Comparison of ENCODE assay signal across 26 cellular contexts in genomic region chr10:21699575-21699974, GRCh38.
DNase-seq lines count a peak whose midpoint lies in the region; ATAC-seq, FAIRE-seq and TF ChIP-seq lines count a peak whose summit lies in the region.
"Had no signal": no experiment of that assay in that cellular context is flagged by ENCODE, and none has a peak within 500 bp of the region (broad histone marks: within the 10 kb centered on the region; RNA-seq: fewer than 3 reads in every experiment).

No MANE protein-coding gene starts in this region.

- H3K4me1 ChIP-seq in K562 (replicated peaks in 1 of 2; ENCODE audit: control insufficient read depth in 2 of 2, insufficient read depth in 2 of 2, low read length in 2 of 2), result no peaks in the 10 kb centered on the region
- H3K4me1 ChIP-seq: BE2C had no signal

- no peak for ATAC-seq in activated T-cell treated with anti-CD3 and anti-CD28 coated beads, Interleukin-2, amount 50 U/mL, for 72 hours (replicated peaks in 1 of 2)
- no peak for ATAC-seq in K562
- ATAC-seq in natural killer cell treated with Interleukin-12 subunit alpha and Interleukin-12 subunit beta and Interleukin-15 and Interleukin-18, amount 100 ng/mL, for 72 hours, result no peak
- no peak for ATAC-seq in HG03196 (IDR thresholded peaks at IDR 0.05; ENCODE audit: unreplicated experiment)
- ATAC-seq: GM12878 had no signal

- BruUV-seq in K562 (replicated peaks; lab: Mats Ljungman, UMichigan), result no TSS peak

- CTCF ChIA-PET in K562 (lab: Yijun Ruan, JAX; ENCODE audit: low intra/inter-chr PET ratio), result no interaction called here

- TF ChIP-seq CTCF in K562 (IDR thresholded peaks at IDR 0.05 in 2 of 3, conservative IDR thresholded peaks at IDR 0.05 in 1 of 3; ENCODE audit: insufficient read depth in 2 of 3, low read depth in 1 of 3, low read length in 3 of 3) (no peak), endothelial cell (IDR thresholded peaks at IDR 0.05; ENCODE audit: unreplicated experiment) (no peak)

- H3K9me3 ChIP-seq in K562 (replicated peaks; ENCODE audit: control insufficient read depth, insufficient read depth, low read depth, low read length), result peaks cover 16% of the 10 kb centered on the region
- H3K9me3 ChIP-seq: BE2C had no signal

- no peaks in the 10 kb centered on the region for H3K9me1 ChIP-seq in K562 (ENCODE audit: control insufficient read depth, insufficient read depth, low read length)

- no peak for FAIRE-seq in K562 (lab: Jason Lieb, UNC)
- FAIRE-seq: GM12878, GM12892, GM18507 had no signal

- peaks cover 73% of the 10 kb centered on the region for H3K79me2 ChIP-seq in K562 (ENCODE audit: control insufficient read depth, insufficient read depth, low read length)

- POLR2A ChIA-PET in K562 (lab: Yijun Ruan, JAX), result no interaction called here

- peaks cover 32 to 38% of the 10 kb centered on the region in 2 donors for H3K36me3 Mint-ChIP-seq in activated T-cell treated with anti-CD3 and anti-CD28 coated beads, Interleukin-2, amount 50 U/mL, for 72 hours (ENCODE audit: insufficient read depth in 2 of 2)
- H3K36me3 Mint-ChIP-seq in activated T-cell treated with anti-CD3 and anti-CD28 coated beads, Interleukin-2, amount 50 U/mL, for 24 hours (ENCODE audit: low read depth), result peaks cover 73% of the 10 kb centered on the region
- peaks cover 35% of the 10 kb centered on the region for H3K36me3 Mint-ChIP-seq in endothelial cell (ENCODE audit: low read depth, unreplicated experiment)
- peaks cover 34% of the 10 kb centered on the region for H3K36me3 Mint-ChIP-seq in natural killer cell treated with Interleukin-12 subunit alpha and Interleukin-12 subunit beta and Interleukin-15 and Interleukin-18, amount 100 ng/mL, for 72 hours

- H3K9me3 Mint-ChIP-seq in activated T-cell treated with anti-CD3 and anti-CD28 coated beads, Interleukin-2, amount 50 U/mL, for 72 hours, result peaks cover 13 to 18% of the 10 kb centered on the region in 2 donors
- H3K9me3 Mint-ChIP-seq in activated T-cell treated with anti-CD3 and anti-CD28 coated beads, Interleukin-2, amount 50 U/mL, for 24 hours, result peaks cover 34% of the 10 kb centered on the region
- H3K9me3 Mint-ChIP-seq in endothelial cell (ENCODE audit: unreplicated experiment), result peaks cover 4% of the 10 kb centered on the region
- H3K9me3 Mint-ChIP-seq in natural killer cell treated with Interleukin-12 subunit alpha and Interleukin-12 subunit beta and Interleukin-15 and Interleukin-18, amount 100 ng/mL, for 72 hours, result peaks cover 13% of the 10 kb centered on the region

- peaks cover 20% of the 10 kb centered on the region for H3K4me1 Mint-ChIP-seq in activated T-cell treated with anti-CD3 and anti-CD28 coated beads, Interleukin-2, amount 50 U/mL, for 72 hours (ENCODE audit: low read depth)
- peaks cover 38% of the 10 kb centered on the region for H3K4me1 Mint-ChIP-seq in activated T-cell treated with anti-CD3 and anti-CD28 coated beads, Interleukin-2, amount 50 U/mL, for 24 hours (ENCODE audit: low read depth)
- H3K4me1 Mint-ChIP-seq in endothelial cell (ENCODE audit: unreplicated experiment), result peaks cover 13% of the 10 kb centered on the region
- H3K4me1 Mint-ChIP-seq in natural killer cell treated with Interleukin-12 subunit alpha and Interleukin-12 subunit beta and Interleukin-15 and Interleukin-18, amount 100 ng/mL, for 72 hours (ENCODE audit: low read depth in 2 of 2), result peaks cover 15 to 20% of the 10 kb centered on the region in 2 donors

- no peak for TF ChIP-seq POLR2A in K562 (conservative IDR thresholded peaks at IDR 0.05)

- 91% methylated on average over 3 of the region's 3 CpGs for WGBS in K562 (ENCODE audit: insufficient coverage, low coverage, missing lambda C conversion rate)

- no peak overlapping the region for H3K27ac ChIP-seq in K562 (ENCODE audit: extremely low read depth, low read depth, low read length)
- H3K27ac ChIP-seq: 22Rv1, BLaER1 had no signal

- no peak for DNase-seq in activated T-cell treated with anti-CD3 and anti-CD28 coated beads, Interleukin-2, amount 50 U/mL, for 72 hours
- DNase-seq in activated T-cell treated with anti-CD3 and anti-CD28 coated beads, Interleukin-2, amount 50 U/mL, for 24 hours, result no peak
- DNase-seq in K562 (ENCODE audit: extremely low read depth in 1 of 4, low spot score in 3 of 4), result no peak
- no peak for DNase-seq in endothelial cell (ENCODE audit: low spot score)
- DNase-seq in natural killer cell treated with Interleukin-12 subunit alpha and Interleukin-12 subunit beta and Interleukin-15 and Interleukin-18, amount 100 ng/mL, for 72 hours (ENCODE audit: low spot score), result no peak
- DNase-seq: ACHN; BE2C; C1 segment of cervical spinal cord; CD4-positive, alpha-beta memory T cell; CD4-positive, CD25-positive, alpha-beta regulatory T cell; CD8-positive, alpha-beta memory T cell; COR-L47; DMS 273 treated with DMSO at 0.1 percent for 48 hours; DMS153; DMS53; DMS79; DND-41; EL; GDM1 had no signal

- no peak overlapping the region for H3K9ac ChIP-seq in K562 (ENCODE audit: insufficient read depth in 1 of 2, low read depth in 2 of 2, low read length in 2 of 2)
- H3K9ac ChIP-seq: BLaER1 had no signal

- intact Hi-C loops in K562 (cut with micrococcal nuclease), result no loop called here

- H3K27me3 Mint-ChIP-seq in activated T-cell treated with anti-CD3 and anti-CD28 coated beads, Interleukin-2, amount 50 U/mL, for 72 hours (ENCODE audit: low read depth), result no peaks in the 10 kb centered on the region
- no peaks in the 10 kb centered on the region for H3K27me3 Mint-ChIP-seq in activated T-cell treated with anti-CD3 and anti-CD28 coated beads, Interleukin-2, amount 50 U/mL, for 24 hours
- H3K27me3 Mint-ChIP-seq in endothelial cell (ENCODE audit: unreplicated experiment), result peaks cover 3% of the 10 kb centered on the region
- no peaks in the 10 kb centered on the region for H3K27me3 Mint-ChIP-seq in natural killer cell treated with Interleukin-12 subunit alpha and Interleukin-12 subunit beta and Interleukin-15 and Interleukin-18, amount 100 ng/mL, for 72 hours
- H3K27me3 Mint-ChIP-seq: CD4-positive, alpha-beta memory T cell; CD4-positive, CD25-positive, alpha-beta regulatory T cell; CD8-positive, alpha-beta memory T cell had no signal

- no peaks in the 10 kb centered on the region for H3K27me3 ChIP-seq in K562 (ENCODE audit: control insufficient read depth in 2 of 2, insufficient read depth in 2 of 2, low read length in 2 of 2)
- H3K27me3 ChIP-seq: BE2C, BLaER1 had no signal

- peak overlapping the region; percentile 63 for H3K27ac Mint-ChIP-seq in activated T-cell treated with anti-CD3 and anti-CD28 coated beads, Interleukin-2, amount 50 U/mL, for 72 hours
- no peak overlapping the region for H3K27ac Mint-ChIP-seq in activated T-cell treated with anti-CD3 and anti-CD28 coated beads, Interleukin-2, amount 50 U/mL, for 24 hours
- no peak overlapping the region for H3K27ac Mint-ChIP-seq in endothelial cell (ENCODE audit: unreplicated experiment)
- H3K27ac Mint-ChIP-seq in natural killer cell treated with Interleukin-12 subunit alpha and Interleukin-12 subunit beta and Interleukin-15 and Interleukin-18, amount 100 ng/mL, for 72 hours, result no peak overlapping the region
- H3K27ac Mint-ChIP-seq: CD14-positive monocyte; CD4-positive, alpha-beta memory T cell; CD8-positive, alpha-beta memory T cell had no signal

- H3K4me2 ChIP-seq in K562 (ENCODE audit: insufficient read depth, low read length), result no peak overlapping the region
- H3K4me2 ChIP-seq: BLaER1 had no signal

- H4K20me1 ChIP-seq in K562 (replicated peaks; ENCODE audit: control insufficient read depth, insufficient read depth, low read length), result no peaks in the 10 kb centered on the region

- TF ChIP-seq EP300 in K562 (IDR thresholded peaks at IDR 0.05; ENCODE audit: low read length), result no peak

- peaks cover 24% of the 10 kb centered on the region; the same call in 2 of the 3 replicates for H3K36me3 ChIP-seq in K562 (ENCODE audit: control insufficient read depth, insufficient read depth, low read length)

- no peak for TF ChIP-seq RAD21 in K562 (CRISPR knock-in tag; conservative IDR thresholded peaks at IDR 0.05 in 1 of 2, IDR thresholded peaks at IDR 0.05 in 1 of 2)

- H2AFZ ChIP-seq in K562 (ENCODE audit: low read depth, low read length), result no peak overlapping the region

- in situ Hi-C loops in K562 (cut with MboI), result no loop called here

- no peak overlapping the region for H3K4me3 Mint-ChIP-seq in activated T-cell treated with anti-CD3 and anti-CD28 coated beads, Interleukin-2, amount 50 U/mL, for 72 hours
- H3K4me3 Mint-ChIP-seq in activated T-cell treated with anti-CD3 and anti-CD28 coated beads, Interleukin-2, amount 50 U/mL, for 24 hours, result no peak overlapping the region
- peak overlapping the region; percentile 15 for H3K4me3 Mint-ChIP-seq in endothelial cell (ENCODE audit: unreplicated experiment)
- H3K4me3 Mint-ChIP-seq in natural killer cell treated with Interleukin-12 subunit alpha and Interleukin-12 subunit beta and Interleukin-15 and Interleukin-18, amount 100 ng/mL, for 72 hours, result no peak overlapping the region
- H3K4me3 Mint-ChIP-seq: CD14-positive monocyte; CD4-positive, alpha-beta memory T cell; CD4-positive, CD25-positive, alpha-beta regulatory T cell; CD8-positive, alpha-beta memory T cell had no signal

- H3K4me3 ChIP-seq in K562, result no peak overlapping the region
- H3K4me3 ChIP-seq: BLaER1, GM12878 had no signal

TF ChIP-seq in K562, 482 proteins besides CTCF, POLR2A, EP300 and RAD21:
- peak; percentile 78 for TF ChIP-seq RBM25 (IDR thresholded peaks at IDR 0.05; ENCODE audit: low read depth, low read length, severe bottlenecking)
- TF ChIP-seq BCOR (IDR thresholded peaks at IDR 0.05), result 0 out of 2 replicates have a peak, but pooled peaks have one; percentile 24
- TF ChIP-seq NCOR1 (IDR thresholded peaks at IDR 0.05), result no peak
- TF ChIP-seq MCM5 (IDR thresholded peaks at IDR 0.05; ENCODE audit: low read depth), result no peak
- TF ChIP-seq CHCHD3 (CRISPR knock-in tag; IDR thresholded peaks at IDR 0.05), result no peak
